Comparison of ENCODE assay signal across 10 cellular contexts in the genomic region with DNA sequence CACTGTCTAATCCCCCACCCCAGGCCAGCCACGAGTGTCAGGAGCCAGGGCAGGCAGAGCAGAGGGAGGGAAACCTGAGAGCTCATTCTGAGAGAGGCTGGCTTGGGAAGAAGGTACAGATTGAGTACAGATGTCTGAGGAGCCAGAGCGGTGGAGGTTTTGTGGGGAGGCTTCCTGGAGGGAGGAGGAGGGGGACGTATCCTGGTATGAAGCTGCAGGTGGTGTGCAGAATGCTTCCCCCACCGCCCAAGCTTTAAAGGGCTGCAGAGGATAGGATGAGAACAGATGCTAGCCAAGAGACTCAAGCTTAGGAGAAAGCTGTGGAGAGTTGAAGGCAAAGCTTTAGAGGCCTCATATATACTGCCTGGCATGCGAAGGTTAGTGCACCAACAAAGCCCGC.
"Had no signal": no experiment of that assay in that cellular context is flagged by ENCODE, and none has a peak within 500 bp of the region (broad histone marks: within the 10 kb centered on the region; RNA-seq: fewer than 3 reads in every experiment).

No MANE protein-coding gene starts in this region.

- H3K27me3 Mint-ChIP-seq: natural killer cell treated with Interleukin-12 subunit alpha and Interleukin-12 subunit beta and Interleukin-15 and Interleukin-18, amount 100 ng/mL, for 72 hours had no signal

- H3K4me3 ChIP-seq: body of pancreas, hepatocyte, lower lobe of right lung, sigmoid colon had no signal

- DNase-seq: activated CD4-positive, alpha-beta T cell treated with anti-CD3 and anti-CD28 coated beads for 1 hour; activated naive CD8-positive, alpha-beta T cell treated with anti-CD3 and anti-CD28 coated beads, Interleukin-2, amount 10 ng/mL, durations not matched to agents 7 days and 5 days; effector memory CD8-positive, alpha-beta T cell; lower lobe of right lung; stimulated activated CD4-positive, alpha-beta T cell treated with anti-CD3 and anti-CD28 coated beads, Interleukin-4, amount 100 ng/mL, for 24 hours had no signal

- H3K4me2 ChIP-seq: hepatocyte had no signal

- H3K36me3 Mint-ChIP-seq: natural killer cell treated with Interleukin-12 subunit alpha and Interleukin-12 subunit beta and Interleukin-15 and Interleukin-18, amount 100 ng/mL, for 72 hours had no signal

- H3K27me3 ChIP-seq: body of pancreas had no signal

- H3K9me3 Mint-ChIP-seq: activated naive CD8-positive, alpha-beta T cell treated with anti-CD3 and anti-CD28 coated beads, Interleukin-2, amount 10 ng/mL, durations not matched to agents 7 days and 5 days; effector memory CD8-positive, alpha-beta T cell; natural killer cell treated with Interleukin-12 subunit alpha and Interleukin-12 subunit beta and Interleukin-15 and Interleukin-18, amount 100 ng/mL, for 72 hours; stimulated activated effector memory CD8-positive, alpha-beta T cell treated with anti-CD3 and anti-CD28 coated beads, Interleukin-12 subunit alpha, Interleukin-12 subunit beta, amount 100 ng/mL, for 72 hours had no signal

- ATAC-seq: effector memory CD8-positive, alpha-beta T cell; natural killer cell treated with Interleukin-12 subunit alpha and Interleukin-12 subunit beta and Interleukin-15 and Interleukin-18, amount 100 ng/mL, for 72 hours; stimulated activated effector memory CD8-positive, alpha-beta T cell treated with anti-CD3 and anti-CD28 coated beads, Interleukin-12 subunit alpha, Interleukin-12 subunit beta, amount 100 ng/mL, for 72 hours had no signal

- H3K4me3 Mint-ChIP-seq: activated naive CD8-positive, alpha-beta T cell treated with anti-CD3 and anti-CD28 coated beads, Interleukin-2, amount 10 ng/mL, durations not matched to agents 7 days and 5 days; effector memory CD8-positive, alpha-beta T cell; natural killer cell treated with Interleukin-12 subunit alpha and Interleukin-12 subunit beta and Interleukin-15 and Interleukin-18, amount 100 ng/mL, for 72 hours; stimulated activated effector memory CD8-positive, alpha-beta T cell treated with anti-CD3 and anti-CD28 coated beads, Interleukin-12 subunit alpha, Interleukin-12 subunit beta, amount 100 ng/mL, for 72 hours had no signal

- H3K9me3 ChIP-seq: body of pancreas, lower lobe of right lung, sigmoid colon had no signal

- H2AFZ ChIP-seq: hepatocyte had no signal

- H3K36me3 ChIP-seq: lower lobe of right lung, sigmoid colon had no signal

- H3K79me2 ChIP-seq: hepatocyte had no signal

- H3K27ac Mint-ChIP-seq: activated naive CD8-positive, alpha-beta T cell treated with anti-CD3 and anti-CD28 coated beads, Interleukin-2, amount 10 ng/mL, durations not matched to agents 7 days and 5 days; effector memory CD8-positive, alpha-beta T cell; natural killer cell treated with Interleukin-12 subunit alpha and Interleukin-12 subunit beta and Interleukin-15 and Interleukin-18, amount 100 ng/mL, for 72 hours; stimulated activated effector memory CD8-positive, alpha-beta T cell treated with anti-CD3 and anti-CD28 coated beads, Interleukin-12 subunit alpha, Interleukin-12 subunit beta, amount 100 ng/mL, for 72 hours had no signal

- H3K27ac ChIP-seq: hepatocyte, lower lobe of right lung, sigmoid colon had no signal
